ENCODE assay signal across 22 cellular contexts in genomic region chr16:2287916-2288547, GRCh38.
"Had no signal": no experiment of that assay in that cellular context is flagged by ENCODE, and none has a peak within 500 bp of the region (broad histone marks: within the 10 kb centered on the region; RNA-seq: fewer than 3 reads in every experiment).

No MANE protein-coding gene starts in this region.

- H2AFZ ChIP-seq: parathyroid adenoma had no signal

- DNase-seq: effector memory CD4-positive, alpha-beta T cell; foreskin melanocyte; glutamatergic neuron; heart right ventricle; hippocampal formation; natural killer cell; stimulated activated CD4-positive, alpha-beta T cell treated with anti-CD3 and anti-CD28 coated beads, Interleukin-2, amount 100 ng/mL, for 24 hours; stimulated activated CD4-positive, alpha-beta T cell treated with anti-CD3 and anti-CD28 coated beads, Interleukin-4, amount 100 ng/mL, for 4 hours; stimulated activated naive CD8-positive, alpha-beta T cell treated with anti-CD3 and anti-CD28 coated beads, Interleukin-15, amount 100 ng/mL, for 72 hours; trophoblast cell had no signal

- H3K9me3 ChIP-seq: esophagus muscularis mucosa, heart right ventricle, neutrophil, suprapubic skin, vagina had no signal

- H3K4me1 ChIP-seq: esophagus muscularis mucosa, heart right ventricle, parathyroid adenoma, suprapubic skin, vagina had no signal

- FAIRE-seq: endothelial cell of umbilical vein, islet of Langerhans had no signal

- H3K27ac ChIP-seq: coronary artery, esophagus muscularis mucosa, heart right ventricle, neutrophil, parathyroid adenoma, suprapubic skin, vagina had no signal

- H3K4me2 ChIP-seq: smooth muscle cell had no signal

- H3K27me3 ChIP-seq: esophagus muscularis mucosa, heart right ventricle, neutrophil, suprapubic skin, vagina had no signal

- H3K4me3 ChIP-seq: coronary artery, esophagus muscularis mucosa, heart right ventricle, lung, smooth muscle cell, suprapubic skin, vagina had no signal

- H3K9ac ChIP-seq: parathyroid adenoma had no signal

- ATAC-seq: natural killer cell; sciatic nerve; stimulated activated memory B cell treated with anti-CD40 and anti-IgM and Interleukin-4, amounts not matched to agents 10 μg/mL and 1 μg/mL and 100 μg/mL, for 72 hours; stimulated activated naive CD8-positive, alpha-beta T cell treated with anti-CD3 and anti-CD28 coated beads, Interleukin-15, amount 100 ng/mL, for 72 hours had no signal

- H3K79me2 ChIP-seq: parathyroid adenoma had no signal

- H3K36me3 ChIP-seq: neutrophil, vagina had no signal
